14 cellular contexts compared by ENCODE assay signal in the genomic region with DNA sequence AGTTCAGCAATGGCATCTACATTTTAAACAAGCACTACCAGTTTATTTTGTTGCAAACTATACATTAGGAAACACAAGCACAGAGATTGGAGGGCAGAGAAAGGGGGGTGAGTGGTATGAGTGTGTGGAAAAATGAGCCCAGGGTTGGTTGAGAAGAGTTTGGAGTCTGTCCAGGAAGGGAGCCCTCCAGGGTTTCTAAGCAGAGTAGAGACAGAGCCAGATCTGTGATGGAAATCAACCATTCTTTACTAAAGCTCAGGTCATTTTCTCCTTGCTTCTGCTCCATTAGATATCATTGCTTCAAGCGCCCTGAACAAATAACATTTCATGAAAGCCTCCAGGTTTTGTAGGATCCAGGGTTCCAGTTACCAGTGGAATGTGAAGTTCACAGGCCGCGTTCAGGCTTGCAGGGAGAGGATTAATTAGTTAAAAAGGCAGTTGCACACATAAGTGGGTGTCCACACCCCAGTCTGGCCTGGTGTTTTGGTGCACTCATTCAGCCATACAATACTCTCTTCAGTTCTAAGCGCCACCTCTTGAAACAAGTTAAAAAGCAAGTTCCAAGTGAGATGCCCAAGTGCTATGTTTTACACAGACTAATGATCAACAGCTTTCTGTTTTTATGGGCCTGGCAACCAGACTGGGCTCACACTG. TPM values are rescaled to one million over a fixed set of nuclear protein-coding genes. Genes with fewer than 3 reads are reported as not detected.
DNase-seq lines count a peak whose midpoint lies in the region; TF ChIP-seq lines count a peak whose summit lies in the region.
"Had no signal": no experiment of that assay in that cellular context is flagged by ENCODE, and none has a peak within 500 bp of the region (broad histone marks: within the 10 kb centered on the region; RNA-seq: fewer than 3 reads in every experiment).

No MANE protein-coding gene starts in this region.

- H3K36me3 ChIP-seq in mammary epithelial cell (ENCODE audit: insufficient read depth, low read length) (no peaks in the 10 kb centered on the region), breast epithelium (no peaks in the 10 kb centered on the region), adipocyte (ENCODE audit: control insufficient read depth, insufficient read depth, low read length, severe bottlenecking) (no peaks in the 10 kb centered on the region)

- H3K9ac ChIP-seq in mammary epithelial cell (ENCODE audit: insufficient read depth, low read length) = no peak overlapping the region
- no peak overlapping the region for H3K9ac ChIP-seq in adipocyte (ENCODE audit: low read length)

- H3K9me3 Mint-ChIP-seq in type B pancreatic cell (peaks cover 4% of the 10 kb centered on the region), chondrocyte (ENCODE audit: low read depth) (peaks cover 3% of the 10 kb centered on the region)
- H3K9me3 Mint-ChIP-seq: stimulated activated effector memory CD8-positive, alpha-beta T cell treated with anti-CD3 and anti-CD28 coated beads, Interleukin-12 subunit alpha, Interleukin-12 subunit beta, amount 100 ng/mL, for 72 hours had no signal

- H3K27me3 ChIP-seq in mammary epithelial cell (ENCODE audit: insufficient read depth, low read length) (no peaks in the 10 kb centered on the region), breast epithelium (no peaks in the 10 kb centered on the region), adipocyte (replicated peaks; ENCODE audit: control insufficient read depth, insufficient read depth, low read length) (no peaks in the 10 kb centered on the region), layer of hippocampus (ENCODE audit: control insufficient read depth, insufficient read depth, low read length) (no peaks in the 10 kb centered on the region)

- peaks cover 9% of the 10 kb centered on the region for H3K4me1 ChIP-seq in mammary epithelial cell (ENCODE audit: insufficient read depth, low read length)
- H3K4me1 ChIP-seq in breast epithelium = no peaks in the 10 kb centered on the region
- H3K4me1 ChIP-seq in adipocyte (ENCODE audit: control insufficient read depth, insufficient read depth, low read length) = no peaks in the 10 kb centered on the region

- no peak for DNase-seq in mammary epithelial cell
- DNase-seq in breast epithelium (ENCODE audit: low spot score in 2 of 2) = no peak
- DNase-seq in adipocyte (ENCODE audit: low read depth) = peak; percentile 70
- no peak for DNase-seq in type B pancreatic cell (ENCODE audit: extremely low spot score, unreplicated experiment)
- no peak for DNase-seq in chondrocyte (ENCODE audit: low spot score)
- DNase-seq in activated naive CD4-positive, alpha-beta T cell treated with Interleukin-2 at 50 U/mL for 16 hours = no peak
- no peak for DNase-seq in NCI-H2227 treated with DMSO at 0.1 percent for 48 hours (lab: John Stamatoyannopoulos, UW)
- DNase-seq: ACHN; activated CD8-positive, alpha-beta memory T cell treated with anti-CD3 and anti-CD28 coated beads, Interleukin-2, amount 50 U/mL, for 48 hours; GF-D8; NCI-H748 treated with DMSO at 0.1 percent for 48 hours had no signal

- intact Hi-C loops in mammary epithelial cell (cut with micrococcal nuclease) (no loop called here), breast epithelium (cut with DNase I; ENCODE audit: low total_unique reads) (no loop called here)

- no peaks in the 10 kb centered on the region for H3K79me2 ChIP-seq in mammary epithelial cell (ENCODE audit: insufficient read depth, low read length)

- H3K36me3 Mint-ChIP-seq in type B pancreatic cell (peaks cover 8% of the 10 kb centered on the region), chondrocyte (ENCODE audit: low read depth) (no peaks in the 10 kb centered on the region)
- H3K36me3 Mint-ChIP-seq: activated naive CD8-positive, alpha-beta T cell; stimulated activated effector memory CD8-positive, alpha-beta T cell treated with anti-CD3 and anti-CD28 coated beads, Interleukin-12 subunit alpha, Interleukin-12 subunit beta, amount 100 ng/mL, for 72 hours had no signal

- no peaks in the 10 kb centered on the region for H3K9me3 ChIP-seq in mammary epithelial cell (replicated peaks; ENCODE audit: insufficient read depth, low read length)
- no peaks in the 10 kb centered on the region for H3K9me3 ChIP-seq in breast epithelium
- peaks cover 2% of the 10 kb centered on the region for H3K9me3 ChIP-seq in adipocyte (ENCODE audit: control insufficient read depth, low read length)

- dilution Hi-C loops in mammary epithelial cell (cut with HindIII; ENCODE audit: low sequenced_read_pairs) = no loop called here

- TF ChIP-seq POLR2A in breast epithelium (IDR thresholded peaks at IDR 0.05) = no peak

- TF ChIP-seq CTCF in mammary epithelial cell (conservative IDR thresholded peaks at IDR 0.05 in 1 of 2, IDR thresholded peaks at IDR 0.05 in 1 of 2; ENCODE audit: extremely low read depth in 1 of 2, insufficient read depth in 1 of 2, low read depth in 1 of 2, low read length in 2 of 2) (no peak), breast epithelium (IDR thresholded peaks at IDR 0.05) (no peak), type B pancreatic cell (conservative IDR thresholded peaks at IDR 0.05) (no peak), chondrocyte (IDR thresholded peaks at IDR 0.05) (no peak)

- H3K4me3 Mint-ChIP-seq in type B pancreatic cell (peak overlapping the region; percentile 48), chondrocyte (ENCODE audit: unreplicated experiment) (no peak overlapping the region)
- H3K4me3 Mint-ChIP-seq: activated naive CD8-positive, alpha-beta T cell; stimulated activated effector memory CD8-positive, alpha-beta T cell treated with anti-CD3 and anti-CD28 coated beads, Interleukin-12 subunit alpha, Interleukin-12 subunit beta, amount 100 ng/mL, for 72 hours had no signal

- peak overlapping the region; percentile 69 for H2AFZ ChIP-seq in mammary epithelial cell (ENCODE audit: low read depth, low read length)

- H3K27ac ChIP-seq in mammary epithelial cell (ENCODE audit: insufficient read depth, low read depth, low read length) (no peak overlapping the region), breast epithelium (peak overlapping the region in 1 of 2 donors; percentile 18), layer of hippocampus (ENCODE audit: low read depth, low read length) (peak overlapping the region; percentile 22)

- no peak overlapping the region for H3K4me3 ChIP-seq in mammary epithelial cell (replicated peaks in 1 of 3; ENCODE audit: insufficient read depth in 1 of 3, low read depth in 2 of 3, low read length in 3 of 3)
- H3K4me3 ChIP-seq in breast epithelium = no peak overlapping the region
- H3K4me3 ChIP-seq in adipocyte (ENCODE audit: low read length) = no peak overlapping the region

- CTCF ChIA-PET in mammary epithelial cell (lab: Charles Lee; ENCODE audit: low non-redundant PET) = no interaction called here

- H3K4me1 Mint-ChIP-seq in type B pancreatic cell (ENCODE audit: unreplicated experiment) = peaks cover 35% of the 10 kb centered on the region
- peaks cover 14% of the 10 kb centered on the region for H3K4me1 Mint-ChIP-seq in chondrocyte (ENCODE audit: low read depth)
- H3K4me1 Mint-ChIP-seq: stimulated activated effector memory CD8-positive, alpha-beta T cell treated with anti-CD3 and anti-CD28 coated beads, Interleukin-12 subunit alpha, Interleukin-12 subunit beta, amount 100 ng/mL, for 72 hours had no signal

- in situ Hi-C loops in mammary epithelial cell (cut with MboI; ENCODE audit: low sequenced_read_pairs in 2 of 2) = no loop called here

- H3K27me3 Mint-ChIP-seq in type B pancreatic cell (no peaks in the 10 kb centered on the region), chondrocyte (ENCODE audit: low read depth) (no peaks in the 10 kb centered on the region)

- H4K20me1 ChIP-seq in mammary epithelial cell (ENCODE audit: insufficient read depth, low read length) = no peaks in the 10 kb centered on the region

- WGBS in mammary epithelial cell (ENCODE audit: low coverage, missing lambda C conversion rate) = 18% methylated on average over 4 of the region's 4 CpGs

- no TSS peak for BruUV-seq in mammary epithelial cell (replicated peaks; lab: Mats Ljungman, UMichigan)

- H3K27ac Mint-ChIP-seq in type B pancreatic cell (peak overlapping the region; percentile 53), chondrocyte (ENCODE audit: unreplicated experiment) (no peak overlapping the region)
- H3K27ac Mint-ChIP-seq: activated naive CD8-positive, alpha-beta T cell; stimulated activated effector memory CD8-positive, alpha-beta T cell treated with anti-CD3 and anti-CD28 coated beads, Interleukin-12 subunit alpha, Interleukin-12 subunit beta, amount 100 ng/mL, for 72 hours had no signal

- no peak overlapping the region for H3K4me2 ChIP-seq in mammary epithelial cell (ENCODE audit: insufficient read depth, low read depth, low read length)

RNA-seq across cellular contexts. Expression of a gene that starts 16.5 kb away (rescaled TPM):
- 10 to 100 TPM; 18.5 to 49.7 TPM for total RNA-seq in mammary epithelial cell
- 16.5 TPM for polyA plus RNA-seq in mammary epithelial cell
- polyA minus RNA-seq in mammary epithelial cell = 26.3 TPM
- total RNA-seq in breast epithelium = 10 to 100 TPM; 48.8 to 56.6 (median 55.1) TPM
- 36.7 and 219 TPM in 2 replicates for total RNA-seq in type B pancreatic cell (ENCODE audit: low replicate concordance)
- total RNA-seq in chondrocyte = 7.3 to 11.3 TPM (median 8.6 TPM) in 3 replicates
